Comparison of ENCODE assay signal across 22 cellular contexts in the genomic region with DNA sequence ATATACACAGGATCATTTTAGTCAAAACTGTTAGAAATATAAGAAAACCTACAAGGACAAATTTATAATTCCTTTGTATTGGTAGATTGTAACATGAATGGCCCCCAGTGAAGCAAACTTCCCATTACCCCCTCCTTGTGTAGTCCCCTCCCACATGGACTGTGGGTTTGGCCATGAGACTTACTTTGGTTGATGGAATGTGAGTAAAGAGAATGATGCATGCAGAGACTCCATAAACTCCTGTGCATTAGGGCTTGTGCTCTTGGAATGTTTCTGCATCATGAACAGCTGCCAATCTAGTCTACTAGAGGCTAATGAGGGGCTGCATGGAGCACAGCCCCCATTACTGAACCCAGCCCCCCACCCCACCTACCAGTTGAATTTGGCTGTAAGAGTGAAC. TPM values are rescaled to one million over a fixed set of nuclear protein-coding genes. Genes with fewer than 3 reads are reported as not detected.
DNase-seq lines count a peak whose midpoint lies in the region; ATAC-seq, FAIRE-seq and TF ChIP-seq lines count a peak whose summit lies in the region.
"Had no signal": no experiment of that assay in that cellular context is flagged by ENCODE, and none has a peak within 500 bp of the region (broad histone marks: within the 10 kb centered on the region; RNA-seq: fewer than 3 reads in every experiment).

No MANE protein-coding gene starts in this region.

- no peak overlapping the region for H3K4me3 Mint-ChIP-seq in MCF 10A (ENCODE audit: unreplicated experiment)
- H3K4me3 Mint-ChIP-seq: T-helper 17 cell had no signal

- CTCF ChIA-PET in MCF 10A (lab: Yijun Ruan, JAX) (interaction anchor here (1.0 kb wide), 1 partner anchor 300 kb away, joined by 3 read pairs; no protein-coding TSS in a partner anchor), GM10248 (lab: Yijun Ruan, JAX) (no interaction called here)

- peak; percentile 3 for FAIRE-seq in TTC549 (lab: Jason Lieb, UNC)
- FAIRE-seq: GM12878 had no signal

- no peak overlapping the region for H3K27ac Mint-ChIP-seq in MCF 10A (ENCODE audit: low read depth, unreplicated experiment)
- H3K27ac Mint-ChIP-seq: T-helper 17 cell had no signal

- TF ChIP-seq CTCF in MCF 10A (IDR thresholded peaks at IDR 0.05; ENCODE audit: unreplicated experiment) = no peak
- TF ChIP-seq CTCF in GM10248 (IDR thresholded peaks at IDR 0.05; ENCODE audit: control extremely low read depth, extremely low read depth, low read depth, missing control alignments) = no peak

- H3K27me3 Mint-ChIP-seq in MCF 10A (ENCODE audit: insufficient read depth, unreplicated experiment) = no peaks in the 10 kb centered on the region

- ATAC-seq in HG03108 (IDR thresholded peaks at IDR 0.05; ENCODE audit: unreplicated experiment) = no peak
- no peak for ATAC-seq in GM18502 (IDR thresholded peaks at IDR 0.05; ENCODE audit: poor library complexity, unreplicated experiment)
- ATAC-seq: GM12878, Right ventricle myocardium inferior, T-helper 17 cell had no signal

- intact Hi-C loops in MCF 10A (cut with micrococcal nuclease) = no loop called here

- BruUV-seq in MCF 10A (replicated peaks; lab: Mats Ljungman, UMichigan) = no TSS peak

- peaks cover 11% of the 10 kb centered on the region for H3K4me1 Mint-ChIP-seq in MCF 10A (ENCODE audit: insufficient read depth, unreplicated experiment)

- H3K9me3 Mint-ChIP-seq in MCF 10A (ENCODE audit: unreplicated experiment) = no peaks in the 10 kb centered on the region

- peaks cover 6% of the 10 kb centered on the region for H3K36me3 Mint-ChIP-seq in MCF 10A (ENCODE audit: insufficient read depth, unreplicated experiment)

- DNase-seq in EH (ENCODE audit: low read depth) (peak; percentile 4), HT1080 (ENCODE audit: low read depth) (peak; percentile 50), kidney glomerular epithelial cell (lab: John Stamatoyannopoulos, UW) (peak; percentile 48), MCF 10A (ENCODE audit: unreplicated experiment) (no peak), GM10248 (ENCODE audit: extremely low spot score) (no peak)
- DNase-seq: C1 segment of cervical spinal cord, DMS79 treated with DMSO at 0.1 percent for 48 hours, GF-D8, HCEC 1CT, NCI-H1092 treated with DMSO at 0.1 percent for 48 hours, NCI-H146, NCI-H2029 treated with DMSO at 0.1 percent for 48 hours, NCI-H2171, NCI-H446 treated with DMSO at 0.1 percent for 48 hours, NCI-H69, Peyer's patch, T-helper 17 cell had no signal

- POLR2A ChIA-PET in MCF 10A (lab: Yijun Ruan, JAX) (no interaction called here), GM10248 (lab: Yijun Ruan, JAX) (no interaction called here)

RNA-seq across cellular contexts. Expression of a gene that starts 8.3 kb away (rescaled TPM):
- total RNA-seq in HT1080 (2014; rRNA removed; shearing (Covaris generic)) = 25.8 and 28.2 TPM in 2 replicates
- 49.5 and 53.0 TPM in 2 replicates for polyA plus RNA-seq in HT1080 (2015; cell fraction: cytosol; rRNA removed)
- polyA plus RNA-seq in HT1080 (2015; cell fraction: nucleus; rRNA removed) = 31.3 and 33.7 TPM in 2 replicates
- 17.9 and 22.5 TPM in 2 replicates for total RNA-seq in MCF 10A (2022)

Comparison
In these comparisons a context has a peak if more than half of its experiments do, and no peak if none do; other contexts are left out.
1. DNase-seq: peak in EH (single experiment), HT1080 (single experiment) and kidney glomerular epithelial cell (single experiment); none in MCF 10A (single experiment) and GM10248 (single experiment).